In genomic region chr1:155043793-155044192, GRCh38 we compare ENCODE assay signal across 19 cellular contexts. TPM values are rescaled to one million over a fixed set of nuclear protein-coding genes. Genes with fewer than 3 reads are reported as not detected.
"Had no signal": no experiment of that assay in that cellular context is flagged by ENCODE, and none has a peak within 500 bp of the region (broad histone marks: within the 10 kb centered on the region; RNA-seq: fewer than 3 reads in every experiment).

No MANE protein-coding gene starts in this region.

- H3K27ac ChIP-seq: ovary, uterus had no signal

- H3K4me1 ChIP-seq: uterus had no signal

- H3K9me3 ChIP-seq: ovary, thoracic aorta, uterus had no signal

- ATAC-seq: activated naive CD8-positive, alpha-beta T cell treated with anti-CD3 and anti-CD28 coated beads, Interleukin-2, amount 50 U/mL, for 24 hours; stimulated activated naive CD8-positive, alpha-beta T cell treated with anti-CD3 and anti-CD28 coated beads, Interleukin-15, amount 100 ng/mL, for 72 hours had no signal

- H3K36me3 ChIP-seq: ovary, thoracic aorta, uterus had no signal

- H3K27me3 ChIP-seq: ovary, uterus had no signal

- DNase-seq: activated CD4-positive, alpha-beta T cell treated with anti-CD3 and anti-CD28 coated beads, Interleukin-2, amount 10 ng/mL, durations not matched to agents 7 days and 5 days; activated CD4-positive, CD25-positive, alpha-beta regulatory T cell; activated gamma-delta T cell; activated naive CD8-positive, alpha-beta T cell treated with anti-CD3 and anti-CD28 coated beads, Interleukin-2, amount 50 U/mL, for 24 hours; activated T-cell treated with anti-CD3 and anti-CD28 coated beads, Interleukin-2, amount 50 U/mL, for 24 hours; cortex of kidney; erythroblast; hippocampal formation; nephron progenitor cell; ovary; stimulated activated CD4-positive, alpha-beta T cell treated with anti-CD3 and anti-CD28 coated beads, Interleukin-15, amount 100 ng/mL, for 24 hours; stimulated activated CD4-positive, alpha-beta T cell treated with anti-CD3 and anti-CD28 coated beads, Interleukin-4, amount 100 ng/mL, for 24 hours; stimulated activated naive CD8-positive, alpha-beta T cell treated with anti-CD3 and anti-CD28 coated beads, Interleukin-15, amount 100 ng/mL, for 72 hours; T-helper 2 cell; uterus had no signal

- H3K4me3 ChIP-seq: ovary, thoracic aorta, uterus had no signal

RNA-seq across cellular contexts. Expression of gene DCST1, which starts 10.2 kb away (rescaled TPM):
- total RNA-seq: activated CD4-positive, alpha-beta T cell treated with anti-CD3 and anti-CD28 coated beads, Interleukin-2, amount 10 ng/mL, durations not matched to agents 7 days and 5 days; cardiac septum; lung microvascular endothelial cell; mucosa of gallbladder; thoracic aorta had no signal
